Comparison of ENCODE assay signal across 8 cellular contexts in genomic region chr11:72736452-72737069, GRCh38. TPM values are rescaled to one million over a fixed set of nuclear protein-coding genes. Genes with fewer than 3 reads are reported as not detected.
A peak's percentile ranks its signal among the peaks of the same experiment; 100 is the strongest.
DNase-seq lines count a peak whose midpoint lies in the region; ATAC-seq, FAIRE-seq and TF ChIP-seq lines count a peak whose summit lies in the region.

No MANE protein-coding gene starts in this region.

- BruUV-seq in K562 (replicated peaks; lab: Mats Ljungman, UMichigan), result no TSS peak

- peak; percentile 83 to 95 for DNase-seq in HL-60 (ENCODE audit: low read depth in 1 of 2, low spot score in 1 of 2)
- DNase-seq in UCSD-AML1 (lab: John Stamatoyannopoulos, UW; ENCODE audit: unreplicated experiment), result peak; percentile 85
- peak; percentile 47 to 67 (median 54) for DNase-seq in K562 (ENCODE audit: extremely low read depth in 1 of 4, low spot score in 3 of 4)
- DNase-seq in memory B cell (ENCODE audit: low spot score in 2 of 2), result peak; percentile 52 to 55
- peak; percentile 17 for DNase-seq in stimulated activated CD8-positive, alpha-beta memory T cell treated with anti-CD3 and anti-CD28 coated beads, Interleukin-7, amount 100 ng/mL, for 24 hours (ENCODE audit: low read depth)
- DNase-seq in NCI-H1930 (lab: John Stamatoyannopoulos, UW), result no peak
- DNase-seq in iPS-NIHi7 (ENCODE audit: extremely low spot score), result no peak

- H3K79me2 ChIP-seq in K562 (ENCODE audit: control insufficient read depth, insufficient read depth, low read length), result peaks cover 82% of the 10 kb centered on the region

- TF ChIP-seq RAD21 in K562 (CRISPR knock-in tag; conservative IDR thresholded peaks at IDR 0.05 in 1 of 2, IDR thresholded peaks at IDR 0.05 in 1 of 2), result no peak

- in situ Hi-C loops in K562 (cut with MboI), result no loop called here

- peak overlapping the region; percentile 82 for H3K27ac ChIP-seq in HL-60 (replicated peaks)
- H3K27ac ChIP-seq in K562 (ENCODE audit: extremely low read depth, low read depth, low read length), result peak overlapping the region; percentile 79

- intact Hi-C loops in K562 (cut with micrococcal nuclease), result no loop called here

- TF ChIP-seq POLR2A in K562 (conservative IDR thresholded peaks at IDR 0.05), result no peak
- no peak for TF ChIP-seq POLR2A in GM18505 (IDR thresholded peaks at IDR 0.05; ENCODE audit: borderline replicate concordance, extremely low read depth, insufficient read depth, insufficient read length)

- H4K20me1 ChIP-seq in K562 (replicated peaks; ENCODE audit: control insufficient read depth, insufficient read depth, low read length), result no peaks in the 10 kb centered on the region; the same call in 1 of the 2 replicates

- FAIRE-seq in K562 (lab: Jason Lieb, UNC), result peak; percentile 74

- POLR2A ChIA-PET in K562 (lab: Yijun Ruan, JAX), result interaction anchor here (0.7 to 1.5 kb wide), 4 partner anchors 9 to 85 kb away, joined by 3 to 6 read pairs (median 4); no protein-coding TSS in a partner anchor

- H3K4me1 Mint-ChIP-seq in memory B cell, result peaks cover 61% of the 10 kb centered on the region

- H3K9me3 Mint-ChIP-seq in memory B cell, result peaks cover under 1% of the 10 kb centered on the region

- H3K4me3 Mint-ChIP-seq in memory B cell, result peak overlapping the region; percentile 91

- H3K4me2 ChIP-seq in K562 (ENCODE audit: insufficient read depth, low read length), result peak overlapping the region; percentile 45; the same call in 1 of the 2 replicates

- H3K36me3 ChIP-seq in K562 (ENCODE audit: control insufficient read depth, insufficient read depth, low read length), result peaks cover 42% of the 10 kb centered on the region; the same call in 2 of the 3 replicates

- CTCF ChIA-PET in K562 (lab: Yijun Ruan, JAX; ENCODE audit: low intra/inter-chr PET ratio), result no interaction called here

- TF ChIP-seq EP300 in K562 (IDR thresholded peaks at IDR 0.05; ENCODE audit: low read length), result no peak

- peaks cover 4% of the 10 kb centered on the region for H3K9me1 ChIP-seq in K562 (ENCODE audit: control insufficient read depth, insufficient read depth, low read length)

- no peaks in the 10 kb centered on the region; the same call in 1 of the 2 replicates for H3K9me3 ChIP-seq in K562 (replicated peaks; ENCODE audit: control insufficient read depth, insufficient read depth, low read depth, low read length)

- ATAC-seq in K562 (peak; percentile 50), memory B cell (ENCODE audit: low read depth) (peak; percentile 51), GM18505 (IDR thresholded peaks at IDR 0.05; ENCODE audit: unreplicated experiment) (no peak)

- peak overlapping the region; percentile 54 for H2AFZ ChIP-seq in K562 (ENCODE audit: low read depth, low read length)

- peak overlapping the region; percentile 45 to 88; a peak in 2 of 4 replicates for H3K9ac ChIP-seq in K562 (ENCODE audit: insufficient read depth in 1 of 2, low read depth in 2 of 2, low read length in 2 of 2)

- peak overlapping the region; percentile 52 for H3K4me3 ChIP-seq in HL-60 (replicated peaks; ENCODE audit: insufficient read depth, low read length)
- H3K4me3 ChIP-seq in K562, result no peak overlapping the region

- peaks cover 56 to 62% of the 10 kb centered on the region in 2 experiments for H3K4me1 ChIP-seq in K562 (replicated peaks in 1 of 2; ENCODE audit: control insufficient read depth in 2 of 2, insufficient read depth in 2 of 2, low read length in 2 of 2)

- H3K27ac Mint-ChIP-seq in memory B cell, result peak overlapping the region; percentile 98

- H3K36me3 Mint-ChIP-seq in memory B cell, result peaks cover 16% of the 10 kb centered on the region

- TF ChIP-seq CTCF in HL-60 (IDR thresholded peaks at IDR 0.05; ENCODE audit: insufficient read depth, low read length), result no peak
- TF ChIP-seq CTCF in K562 (IDR thresholded peaks at IDR 0.05 in 2 of 3, conservative IDR thresholded peaks at IDR 0.05 in 1 of 3; ENCODE audit: insufficient read depth in 2 of 3, low read depth in 1 of 3, low read length in 3 of 3), result no peak

- 8% methylated on average over 5 of the region's 5 CpGs for WGBS in K562 (ENCODE audit: insufficient coverage, low coverage, missing lambda C conversion rate)

- H3K27me3 ChIP-seq in HL-60 (ENCODE audit: insufficient read depth, poor library complexity, severe bottlenecking) (no peaks in the 10 kb centered on the region), K562 (ENCODE audit: control insufficient read depth in 2 of 2, insufficient read depth in 2 of 2, low read length in 2 of 2) (no peaks in the 10 kb centered on the region)

- no peaks in the 10 kb centered on the region for H3K27me3 Mint-ChIP-seq in memory B cell

TF ChIP-seq in K562, 482 proteins besides CTCF, POLR2A, EP300 and RAD21 (continues in another document):
- no peak for TF ChIP-seq ZZZ3 (IDR thresholded peaks at IDR 0.05)
- TF ChIP-seq CREM (IDR thresholded peaks at IDR 0.05; ENCODE audit: low read depth), result peak; percentile 64
- no peak for TF ChIP-seq SMC3 (conservative IDR thresholded peaks at IDR 0.05; ENCODE audit: insufficient read depth, low read depth, low read length)
- peak; percentile 31; the same call in 1 of the 2 replicates for TF ChIP-seq JUN (IDR thresholded peaks at IDR 0.05; ENCODE audit: borderline replicate concordance, low read depth, low read length)
- TF ChIP-seq JUN (CRISPR knock-in tag; IDR thresholded peaks at IDR 0.05; ENCODE audit: borderline replicate concordance), result no peak
- TF ChIP-seq ZFP36 (IDR thresholded peaks at IDR 0.05; ENCODE audit: low read depth, low read length, partially characterized antibody), result peak; percentile 34
- no peak for TF ChIP-seq ZFPM2 (CRISPR knock-in tag; IDR thresholded peaks at IDR 0.05)
- TF ChIP-seq TAF15 (IDR thresholded peaks at IDR 0.05; ENCODE audit: low read depth, low read length), result no peak

RNA-seq across cellular contexts. Expression of gene ARAP1, which starts 15.6 kb away (rescaled TPM):
- 154 and 336 TPM in 2 replicates for total RNA-seq in K562 (2011; cell fraction: chromatin; rRNA removed; ENCODE audit: low replicate concordance)
- total RNA-seq in K562 (2011; cell fraction: nucleolus; rRNA removed), result 191 and 196 TPM in 2 replicates
- 146 and 161 TPM in 2 replicates for total RNA-seq in K562 (2011; cell fraction: nucleoplasm; rRNA removed)
- total RNA-seq in K562 (2014; rRNA removed), result 42.0 and 46.1 TPM in 2 replicates
- total RNA-seq in K562 (2014; rRNA removed; fragmentation: Illumina TruSeq; extraction: Trizol), result 7.4 and 10.6 TPM in 2 replicates
- 24.6 and 26.1 TPM in 2 replicates for total RNA-seq in K562 (2015; rRNA removed; fragmentation: Illumina TruSeq; extraction: Trizol)
- 60.7 and 67.0 TPM in 2 replicates for total RNA-seq in K562 (2021)
- 22.1 and 37.3 TPM in 2 replicates for polyA plus RNA-seq in K562 (2011; rRNA removed)
- 24.6 and 28.2 TPM in 2 replicates for polyA plus RNA-seq in K562 (2011; cell fraction: cytosol; rRNA removed)
- polyA plus RNA-seq in K562 (2011; cell fraction: nucleus; rRNA removed), result 196 and 222 TPM in 2 replicates
- 43.7 and 72.2 TPM in 2 replicates for polyA plus RNA-seq in K562 (2012)
- polyA plus RNA-seq in K562 (2014; fragmentation: Illumina TruSeq; extraction: Trizol), result 24.6 and 31.8 TPM in 2 replicates
- under 1 TPM; 0.23 to 0.38 TPM for polyA plus RNA-seq in K562 (2014; fragmentation: Nextera tagmentation; extraction: Ambion mirVana)
- polyA plus RNA-seq in K562 (2014; rRNA removed), result 34.1 and 38.4 TPM in 2 replicates
- 21.7 and 23.5 TPM in 2 replicates for polyA minus RNA-seq in K562 (2011; rRNA and poly(A)+ RNA removed)
- 35.0 and 48.2 TPM in 2 replicates for polyA minus RNA-seq in K562 (2011; cell fraction: cytosol; rRNA and poly(A)+ RNA removed)
- 50.9 and 51.5 TPM in 2 replicates for polyA minus RNA-seq in K562 (2011; cell fraction: nucleus; rRNA and poly(A)+ RNA removed)

RNA-seq across cellular contexts. Expression of gene STARD10, which starts 57.3 kb away (rescaled TPM):
- total RNA-seq in K562 (2011; cell fraction: chromatin; rRNA removed; ENCODE audit: low replicate concordance), result 13.4 and 36.4 TPM in 2 replicates
- total RNA-seq in K562 (2011; cell fraction: nucleolus; rRNA removed), result 36.2 and 45.1 TPM in 2 replicates
- total RNA-seq in K562 (2011; cell fraction: nucleoplasm; rRNA removed), result 27.5 and 29.2 TPM in 2 replicates
- total RNA-seq in K562 (2014; rRNA removed) (51.1 and 52.9 TPM in 2 replicates), K562 (2014; rRNA removed; fragmentation: Illumina TruSeq; extraction: Trizol) (18.1 and 18.3 TPM in 2 replicates), K562 (2015; rRNA removed; fragmentation: Illumina TruSeq; extraction: Trizol) (32.3 and 35.3 TPM in 2 replicates), K562 (2021) (31.9 and 37.5 TPM in 2 replicates)
- polyA plus RNA-seq in K562 (2011; rRNA removed) (33.8 and 53.6 TPM in 2 replicates), K562 (2014; fragmentation: Illumina TruSeq; extraction: Trizol) (43.8 and 49.3 TPM in 2 replicates), K562 (2014; fragmentation: Nextera tagmentation; extraction: Ambion mirVana) (under 1 TPM; 0.15 to 0.51 TPM), K562 (2014; rRNA removed) (37.6 and 47.9 TPM in 2 replicates)
- 55.3 and 60.0 TPM in 2 replicates for polyA plus RNA-seq in K562 (2011; cell fraction: cytosol; rRNA removed)
- polyA plus RNA-seq in K562 (2011; cell fraction: nucleus; rRNA removed), result 31.9 and 33.6 TPM in 2 replicates
- 40.3 and 41.6 TPM in 2 replicates for polyA plus RNA-seq in K562 (2012)
- 22.8 and 32.2 TPM in 2 replicates for polyA minus RNA-seq in K562 (2011; rRNA and poly(A)+ RNA removed)
- 25.5 and 30.8 TPM in 2 replicates for polyA minus RNA-seq in K562 (2011; cell fraction: cytosol; rRNA and poly(A)+ RNA removed)
- 7.8 and 15.0 TPM in 2 replicates for polyA minus RNA-seq in K562 (2011; cell fraction: nucleus; rRNA and poly(A)+ RNA removed)

Comparison
In these comparisons a context has a peak if more than half of its experiments do, and no peak if none do; other contexts are left out.
1. DNase-seq: peak in HL-60 (2 of 2), UCSD-AML1 (single experiment), K562 (4 of 4), memory B cell (2 of 2) and stimulated activated CD8-positive, alpha-beta memory T cell treated with anti-CD3 and anti-CD28 coated beads, Interleukin-7, amount 100 ng/mL, for 24 hours (single experiment); none in NCI-H1930 (0 of 2) and iPS-NIHi7 (single experiment).